In genomic region chr3:39639344-39640236, GRCh38 we compare ENCODE assay signal across 8 cellular contexts.
DNase-seq lines count a peak whose midpoint lies in the region; ATAC-seq, FAIRE-seq and TF ChIP-seq lines count a peak whose summit lies in the region.

No MANE protein-coding gene starts in this region.

- intact Hi-C loops in kidney (cut with DNase I), result no loop called here

- no peaks in the 10 kb centered on the region for H3K27me3 ChIP-seq in HL-60 (ENCODE audit: insufficient read depth, poor library complexity, severe bottlenecking)

- H3K27me3 Mint-ChIP-seq in activated T-cell treated with anti-CD3 and anti-CD28 coated beads, Interleukin-2, amount 50 U/mL, for 4 hours (ENCODE audit: low read depth), result peaks cover 7% of the 10 kb centered on the region

- H3K9me3 Mint-ChIP-seq in activated T-cell treated with anti-CD3 and anti-CD28 coated beads, Interleukin-2, amount 50 U/mL, for 4 hours, result no peaks in the 10 kb centered on the region

- no peaks in the 10 kb centered on the region for H3K36me3 Mint-ChIP-seq in activated T-cell treated with anti-CD3 and anti-CD28 coated beads, Interleukin-2, amount 50 U/mL, for 4 hours (ENCODE audit: insufficient read depth)

- FAIRE-seq in kidney (lab: Jason Lieb, UNC), result no peak

- peaks cover 9% of the 10 kb centered on the region for H3K4me1 Mint-ChIP-seq in activated T-cell treated with anti-CD3 and anti-CD28 coated beads, Interleukin-2, amount 50 U/mL, for 4 hours (ENCODE audit: low read depth)

- no peak overlapping the region for H3K27ac ChIP-seq in HL-60 (replicated peaks)
- H3K27ac ChIP-seq in kidney (ENCODE audit: low read depth in 2 of 2, low read length in 2 of 2), result no peak overlapping the region

- no peaks in the 10 kb centered on the region for H3K36me3 ChIP-seq in kidney (ENCODE audit: control insufficient read depth in 1 of 2, insufficient read depth in 2 of 2, low read length in 2 of 2)

- peak; percentile 91 for DNase-seq in AG20443 (ENCODE audit: low spot score)
- peak; percentile 37 to 65 for DNase-seq in HL-60 (ENCODE audit: low read depth in 1 of 2, low spot score in 1 of 2)
- no peak for DNase-seq in activated T-cell treated with anti-CD3 and anti-CD28 coated beads, Interleukin-2, amount 50 U/mL, for 4 hours
- peak; percentile 96 for DNase-seq in kidney tubule cell (ENCODE audit: low spot score)
- no peak for DNase-seq in mesenteric fat pad (ENCODE audit: low spot score)
- DNase-seq in kidney, result no peak

- ATAC-seq in activated T-cell treated with anti-CD3 and anti-CD28 coated beads, Interleukin-2, amount 50 U/mL, for 4 hours, result peak; percentile 85
- ATAC-seq in GM19395 (IDR thresholded peaks at IDR 0.05; ENCODE audit: unreplicated experiment), result no peak
- ATAC-seq in HG02885 (IDR thresholded peaks at IDR 0.05; ENCODE audit: poor library complexity, unreplicated experiment), result no peak

- H3K9ac ChIP-seq in kidney (ENCODE audit: low read length in 2 of 2), result no peak overlapping the region

- H3K9me3 ChIP-seq in kidney (ENCODE audit: control insufficient read depth in 1 of 2, low read length in 2 of 2), result no peaks in the 10 kb centered on the region

- TF ChIP-seq CTCF in HL-60 (IDR thresholded peaks at IDR 0.05; ENCODE audit: insufficient read depth, low read length) (no peak), kidney (IDR thresholded peaks at IDR 0.05; ENCODE audit: borderline replicate concordance, extremely low read depth, insufficient read depth) (no peak)

- H3K4me1 ChIP-seq in kidney (ENCODE audit: control insufficient read depth in 1 of 2, insufficient read depth in 1 of 2, low read depth in 1 of 2, low read length in 2 of 2), result no peaks in the 10 kb centered on the region

- no peak overlapping the region for H3K4me3 Mint-ChIP-seq in activated T-cell treated with anti-CD3 and anti-CD28 coated beads, Interleukin-2, amount 50 U/mL, for 4 hours

- H3K4me3 ChIP-seq in HL-60 (replicated peaks; ENCODE audit: insufficient read depth, low read length) (no peak overlapping the region), kidney (ENCODE audit: low read length in 2 of 2) (no peak overlapping the region)

Comparison
In these comparisons a context has a peak if more than half of its experiments do, and no peak if none do; other contexts are left out.
1. DNase-seq: peak in AG20443 (single experiment), HL-60 (2 of 2) and kidney tubule cell (single experiment); none in activated T-cell treated with anti-CD3 and anti-CD28 coated beads, Interleukin-2, amount 50 U/mL, for 4 hours (single experiment), mesenteric fat pad (single experiment) and kidney (single experiment).
2. ATAC-seq: peak in activated T-cell treated with anti-CD3 and anti-CD28 coated beads, Interleukin-2, amount 50 U/mL, for 4 hours (2 of 2); none in GM19395 (single experiment) and HG02885 (single experiment).